Comparison of ENCODE assay signal across 30 cellular contexts in the genomic region with DNA sequence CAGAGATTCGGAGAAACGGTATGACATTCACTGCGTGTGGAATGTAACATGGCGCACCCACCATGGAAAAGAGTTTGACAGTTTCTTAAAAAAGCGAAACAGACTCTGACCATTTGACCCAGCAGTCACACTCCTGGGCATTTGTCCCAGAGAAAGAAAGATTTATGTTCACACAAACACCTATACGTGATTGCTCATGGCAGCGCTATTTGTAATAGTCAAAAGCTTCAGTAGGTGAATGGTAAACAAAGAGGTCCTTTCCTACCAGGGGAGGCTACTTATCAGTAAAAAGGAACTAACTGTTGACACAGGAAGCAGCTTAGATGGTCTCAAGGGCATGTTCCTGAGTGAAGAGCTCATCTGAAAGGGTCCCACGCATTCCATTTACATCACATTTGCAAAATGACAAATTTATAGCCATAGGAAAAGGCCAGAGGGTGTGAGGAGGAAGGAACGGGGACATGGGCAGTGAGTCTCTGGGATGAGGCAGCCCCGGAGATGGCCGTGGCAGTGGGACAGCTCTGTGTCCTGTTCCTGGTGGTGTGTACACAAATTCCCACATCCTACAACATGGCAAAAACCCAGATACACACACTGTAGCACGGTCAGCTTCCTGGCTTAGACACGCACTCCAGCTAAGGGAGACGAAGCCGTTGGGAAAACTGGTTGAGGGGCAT. TPM values are rescaled to one million over a fixed set of nuclear protein-coding genes. Genes with fewer than 3 reads are reported as not detected.
A peak's percentile ranks its signal among the peaks of the same experiment; 100 is the strongest.
DNase-seq lines count a peak whose midpoint lies in the region; ATAC-seq and TF ChIP-seq lines count a peak whose summit lies in the region.
"Had no signal": no experiment of that assay in that cellular context is flagged by ENCODE, and none has a peak within 500 bp of the region (broad histone marks: within the 10 kb centered on the region; RNA-seq: fewer than 3 reads in every experiment).

No MANE protein-coding gene starts in this region.

- peaks cover 7 to 15% (median 12%) of the 10 kb centered on the region in 10 experiments; a peak in 17 of 20 replicates for H3K4me1 ChIP-seq in BLaER1 treated with 17β-estradiol and CSF1 and Interleukin-3, amounts not matched to agents 10 nM and 100 nM
- H3K4me1 ChIP-seq in Panc1 (ENCODE audit: control insufficient read depth, insufficient read depth, low read length) (peaks cover 11% of the 10 kb centered on the region), neuronal stem cell (ENCODE audit: control insufficient read depth in 2 of 2, insufficient read depth in 1 of 2, low read depth in 1 of 2, low read length in 2 of 2) (peaks cover 0 to 7% of the 10 kb centered on the region in 2 donors)
- H3K4me1 ChIP-seq in naive thymus-derived CD4-positive, alpha-beta T cell (ENCODE audit: control insufficient read depth in 2 of 2, insufficient read depth in 2 of 2, low read length in 2 of 2): no peaks in the 10 kb centered on the region
- H3K4me1 ChIP-seq: breast epithelium had no signal

- H3K23ac ChIP-seq in neuronal stem cell (ENCODE audit: low read depth, low read length, poor library complexity): no peak overlapping the region

- no peaks in the 10 kb centered on the region for H3K4me1 Mint-ChIP-seq in activated T-cell treated with anti-CD3 and anti-CD28 coated beads, Interleukin-2, amount 50 U/mL, for 72 hours (ENCODE audit: low read depth)
- peaks cover 0 to 2% (median 0%) of the 10 kb centered on the region in 7 donors for H3K4me1 Mint-ChIP-seq in naive thymus-derived CD4-positive, alpha-beta T cell
- H3K4me1 Mint-ChIP-seq: activated naive CD4-positive, alpha-beta T cell treated with anti-CD3 and anti-CD28 coated beads, Interleukin-2, amount 50 U/mL, for 24 hours; stimulated activated effector memory CD8-positive, alpha-beta T cell treated with anti-CD3 and anti-CD28 coated beads, Interleukin-12 subunit alpha, Interleukin-12 subunit beta, amount 100 ng/mL, for 72 hours had no signal

- CTCF ChIA-PET in Panc1 (lab: Charles Lee): interaction anchor here (0.9 to 1.0 kb wide), 4 partner anchors 12 to 200 kb away, joined by 3 to 5 read pairs (median 4); no protein-coding TSS in a partner anchor
- CTCF ChIA-PET in naive thymus-derived CD4-positive, alpha-beta T cell (lab: Charles Lee): interaction anchor here (1.1 to 1.3 kb wide), 2 partner anchors 11 to 29 kb away, joined by 4 to 5 read pairs; no protein-coding TSS in a partner anchor

- no peak overlapping the region for H3K4me3 ChIP-seq in BLaER1 treated with 17β-estradiol and CSF1 and Interleukin-3, amounts not matched to agents 10 nM and 100 nM
- no peak overlapping the region for H3K4me3 ChIP-seq in Panc1 (ENCODE audit: low read depth in 2 of 2, low read length in 2 of 2)
- H3K4me3 ChIP-seq in neuronal stem cell (ENCODE audit: low read length in 2 of 2): no peak overlapping the region
- H3K4me3 ChIP-seq in naive thymus-derived CD4-positive, alpha-beta T cell (ENCODE audit: low read length): no peak overlapping the region
- H3K4me3 ChIP-seq: breast epithelium had no signal

- no peak overlapping the region for H2BK12ac ChIP-seq in neuronal stem cell (ENCODE audit: low read length)

- no peak overlapping the region for H3K14ac ChIP-seq in neuronal stem cell (ENCODE audit: low read length)

- H4K91ac ChIP-seq in neuronal stem cell (ENCODE audit: low read depth, low read length, poor library complexity): no peak overlapping the region

- no peak overlapping the region for H3K18ac ChIP-seq in neuronal stem cell (ENCODE audit: low read length)

- H3K4me3 Mint-ChIP-seq in activated T-cell treated with anti-CD3 and anti-CD28 coated beads, Interleukin-2, amount 50 U/mL, for 72 hours: no peak overlapping the region
- H3K4me3 Mint-ChIP-seq in naive thymus-derived CD4-positive, alpha-beta T cell: no peak overlapping the region
- H3K4me3 Mint-ChIP-seq: activated naive CD4-positive, alpha-beta T cell treated with anti-CD3 and anti-CD28 coated beads, Interleukin-2, amount 50 U/mL, for 24 hours; activated T-helper 1 cell treated with anti-CD3 and anti-CD28 coated beads, Interleukin-12 subunit alpha, Interleukin-12 subunit beta, Interleukin-2, Interleukin-4 antibody, amounts not matched to agents 30 ng/mL and 10 ng/mL and 1 ng/mL, durations not matched to agents 14 hours and 24 hours and 36 hours; stimulated activated effector memory CD8-positive, alpha-beta T cell treated with anti-CD3 and anti-CD28 coated beads, Interleukin-12 subunit alpha, Interleukin-12 subunit beta, amount 100 ng/mL, for 72 hours had no signal

- peaks cover 4 to 6% (median 5%) of the 10 kb centered on the region in 11 experiments; a peak in 17 of 22 replicates for H3K9me3 ChIP-seq in BLaER1 treated with 17β-estradiol and CSF1 and Interleukin-3, amounts not matched to agents 10 nM and 100 nM (replicated peaks in 1 of 11)
- H3K9me3 ChIP-seq in Panc1 (ENCODE audit: control insufficient read depth, insufficient read depth, low read depth, low read length): no peaks in the 10 kb centered on the region; the same call in 1 of the 2 replicates
- H3K9me3 ChIP-seq in neuronal stem cell (replicated peaks in 1 of 2; ENCODE audit: control insufficient read depth in 2 of 2, insufficient read depth in 1 of 2, low read depth in 1 of 2, low read length in 2 of 2): peaks cover 0 to 2% of the 10 kb centered on the region in 2 donors
- H3K9me3 ChIP-seq in naive thymus-derived CD4-positive, alpha-beta T cell (ENCODE audit: control insufficient read depth in 2 of 3, low read length in 3 of 3): no peaks in the 10 kb centered on the region
- H3K9me3 ChIP-seq: breast epithelium had no signal

- no CpG with 5 or more reads among the region's 15 CpGs for WGBS in neuronal stem cell (ENCODE audit: extremely low coverage in 2 of 2, insufficient read length in 2 of 2, insufficient replicate concordance in 1 of 2), 2 donors

- no peak overlapping the region for H3K27ac Mint-ChIP-seq in activated T-cell treated with anti-CD3 and anti-CD28 coated beads, Interleukin-2, amount 50 U/mL, for 72 hours
- peak overlapping the region in 1 of 9 donors; percentile 72 for H3K27ac Mint-ChIP-seq in naive thymus-derived CD4-positive, alpha-beta T cell
- H3K27ac Mint-ChIP-seq: activated naive CD4-positive, alpha-beta T cell treated with anti-CD3 and anti-CD28 coated beads, Interleukin-2, amount 50 U/mL, for 24 hours; activated T-helper 1 cell treated with anti-CD3 and anti-CD28 coated beads, Interleukin-12 subunit alpha, Interleukin-12 subunit beta, Interleukin-2, Interleukin-4 antibody, amounts not matched to agents 30 ng/mL and 10 ng/mL and 1 ng/mL, durations not matched to agents 14 hours and 24 hours and 36 hours; stimulated activated effector memory CD8-positive, alpha-beta T cell treated with anti-CD3 and anti-CD28 coated beads, Interleukin-12 subunit alpha, Interleukin-12 subunit beta, amount 100 ng/mL, for 72 hours had no signal

- no peak overlapping the region for H2BK15ac ChIP-seq in neuronal stem cell (ENCODE audit: low read length)

- no peaks in the 10 kb centered on the region for H3K27me3 Mint-ChIP-seq in activated T-cell treated with anti-CD3 and anti-CD28 coated beads, Interleukin-2, amount 50 U/mL, for 72 hours (ENCODE audit: low read depth)
- peaks cover 0 to 31% (median 9%) of the 10 kb centered on the region in 5 donors for H3K27me3 Mint-ChIP-seq in naive thymus-derived CD4-positive, alpha-beta T cell

- POLR2A ChIA-PET in Panc1 (lab: Charles Lee): interaction anchor here (0.6 kb wide), 1 partner anchor 51 kb away, joined by 3 read pairs; no protein-coding TSS in a partner anchor
- POLR2A ChIA-PET in naive thymus-derived CD4-positive, alpha-beta T cell (lab: Charles Lee): no interaction called here

- no peak overlapping the region for H3K4ac ChIP-seq in neuronal stem cell (ENCODE audit: low read length)

- H3K9me3 Mint-ChIP-seq in activated T-cell treated with anti-CD3 and anti-CD28 coated beads, Interleukin-2, amount 50 U/mL, for 72 hours: no peaks in the 10 kb centered on the region
- no peaks in the 10 kb centered on the region for H3K9me3 Mint-ChIP-seq in naive thymus-derived CD4-positive, alpha-beta T cell
- H3K9me3 Mint-ChIP-seq: activated naive CD4-positive, alpha-beta T cell treated with anti-CD3 and anti-CD28 coated beads, Interleukin-2, amount 50 U/mL, for 24 hours; activated T-helper 1 cell treated with anti-CD3 and anti-CD28 coated beads, Interleukin-12 subunit alpha, Interleukin-12 subunit beta, Interleukin-2, Interleukin-4 antibody, amounts not matched to agents 30 ng/mL and 10 ng/mL and 1 ng/mL, durations not matched to agents 14 hours and 24 hours and 36 hours; stimulated activated effector memory CD8-positive, alpha-beta T cell treated with anti-CD3 and anti-CD28 coated beads, Interleukin-12 subunit alpha, Interleukin-12 subunit beta, amount 100 ng/mL, for 72 hours had no signal

- H2AFZ ChIP-seq in neuronal stem cell (ENCODE audit: low read length): peak overlapping the region; percentile 15

- no peak overlapping the region for H2BK5ac ChIP-seq in neuronal stem cell (ENCODE audit: low read length)

- no peaks in the 10 kb centered on the region for H3K36me3 ChIP-seq in BLaER1 treated with 17β-estradiol and CSF1 and Interleukin-3, amounts not matched to agents 10 nM and 100 nM
- H3K36me3 ChIP-seq in Panc1 (ENCODE audit: control insufficient read depth, insufficient read depth, low read length): no peaks in the 10 kb centered on the region
- no peaks in the 10 kb centered on the region for H3K36me3 ChIP-seq in neuronal stem cell (replicated peaks in 1 of 2; ENCODE audit: control insufficient read depth in 2 of 2, insufficient read depth in 2 of 2, low read length in 2 of 2)
- H3K36me3 ChIP-seq in naive thymus-derived CD4-positive, alpha-beta T cell (ENCODE audit: control insufficient read depth in 2 of 3, insufficient read depth in 3 of 3, low read length in 3 of 3): no peaks in the 10 kb centered on the region
- H3K36me3 ChIP-seq: breast epithelium, WERI-Rb-1 had no signal

- TF ChIP-seq CTCF in Panc1 (IDR thresholded peaks at IDR 0.05): no peak

- H3K9ac ChIP-seq in BLaER1 treated with 17β-estradiol and CSF1 and Interleukin-3, amounts not matched to agents 10 nM and 100 nM: no peak overlapping the region
- no peak overlapping the region for H3K9ac ChIP-seq in neuronal stem cell (ENCODE audit: low read depth, low read length, poor library complexity)

- H3K79me1 ChIP-seq in neuronal stem cell (ENCODE audit: low read depth, low read length): no peaks in the 10 kb centered on the region

- H4K20me1 ChIP-seq in BLaER1 treated with 17β-estradiol and CSF1 and Interleukin-3, amounts not matched to agents 10 nM and 100 nM: no peaks in the 10 kb centered on the region

- no peak overlapping the region for H4K8ac ChIP-seq in neuronal stem cell (ENCODE audit: low read depth, low read length)

- peak overlapping the region; percentile 20 to 69 (median 57); a peak in 21 of 22 replicates for H3K4me2 ChIP-seq in BLaER1 treated with 17β-estradiol and CSF1 and Interleukin-3, amounts not matched to agents 10 nM and 100 nM
- no peak overlapping the region for H3K4me2 ChIP-seq in neuronal stem cell (ENCODE audit: insufficient read depth, low read length, poor library complexity, severe bottlenecking)

- H2AK5ac ChIP-seq in neuronal stem cell (ENCODE audit: low read depth, low read length): no peak overlapping the region

- H2BK120ac ChIP-seq in neuronal stem cell (ENCODE audit: low read depth, low read length): no peak overlapping the region

- H3K27me3 ChIP-seq in BLaER1 treated with 17β-estradiol and CSF1 and Interleukin-3, amounts not matched to agents 10 nM and 100 nM: no peaks in the 10 kb centered on the region
- no peaks in the 10 kb centered on the region for H3K27me3 ChIP-seq in Panc1 (ENCODE audit: control insufficient read depth, insufficient read depth, low read length)
- peaks cover 0 to 8% (median 0%) of the 10 kb centered on the region in 3 experiments for H3K27me3 ChIP-seq in neuronal stem cell (ENCODE audit: control insufficient read depth in 3 of 3, insufficient read depth in 3 of 3, low read depth in 1 of 3, low read length in 3 of 3)
- no peaks in the 10 kb centered on the region for H3K27me3 ChIP-seq in naive thymus-derived CD4-positive, alpha-beta T cell (ENCODE audit: control insufficient read depth in 2 of 2, insufficient read depth in 2 of 2, low read length in 2 of 2)

- H3K27ac ChIP-seq in BLaER1 treated with 17β-estradiol and CSF1 and Interleukin-3, amounts not matched to agents 10 nM and 100 nM: peak overlapping the region in 2 of 11 experiments; percentile 20 to 32; a peak in 1 of 22 replicates
- H3K27ac ChIP-seq in Panc1 (ENCODE audit: low read length) (peak overlapping the region; percentile 10), neuronal stem cell (replicated peaks; ENCODE audit: low read length) (no peak overlapping the region)
- no peak overlapping the region for H3K27ac ChIP-seq in naive thymus-derived CD4-positive, alpha-beta T cell (ENCODE audit: low read depth, low read length)
- H3K27ac ChIP-seq: breast epithelium, WERI-Rb-1 had no signal

- H3K36me3 Mint-ChIP-seq in activated T-cell treated with anti-CD3 and anti-CD28 coated beads, Interleukin-2, amount 50 U/mL, for 72 hours (ENCODE audit: insufficient read depth in 2 of 2): no peaks in the 10 kb centered on the region
- no peaks in the 10 kb centered on the region for H3K36me3 Mint-ChIP-seq in naive thymus-derived CD4-positive, alpha-beta T cell
- H3K36me3 Mint-ChIP-seq: activated naive CD4-positive, alpha-beta T cell treated with anti-CD3 and anti-CD28 coated beads, Interleukin-2, amount 50 U/mL, for 24 hours; stimulated activated effector memory CD8-positive, alpha-beta T cell treated with anti-CD3 and anti-CD28 coated beads, Interleukin-12 subunit alpha, Interleukin-12 subunit beta, amount 100 ng/mL, for 72 hours had no signal

- intact Hi-C loops in Panc1 (cut with micrococcal nuclease; ENCODE audit: unreplicated experiment): no loop called here
- intact Hi-C loops in naive thymus-derived CD4-positive, alpha-beta T cell (cut with micrococcal nuclease): no loop called here

- ATAC-seq in Panc1 (peak; percentile 58), left lobe of liver (peak; percentile 42)
- ATAC-seq in activated T-cell treated with anti-CD3 and anti-CD28 coated beads, Interleukin-2, amount 50 U/mL, for 72 hours (replicated peaks in 1 of 2): no peak
- ATAC-seq in naive thymus-derived CD4-positive, alpha-beta T cell: no peak
- ATAC-seq: stimulated activated effector memory CD8-positive, alpha-beta T cell treated with anti-CD3 and anti-CD28 coated beads, Interleukin-12 subunit alpha, Interleukin-12 subunit beta, amount 100 ng/mL, for 72 hours had no signal

- no TSS peak for BruUV-seq in Panc1 (replicated peaks; lab: Mats Ljungman, UMichigan)

- in situ Hi-C loops in Panc1 (cut with HindIII; ENCODE audit: low pct_unique_long_range_greater_than_20kb, low sequenced_read_pairs): no loop called here

- DNase-seq in Panc1 (ENCODE audit: low read depth, low spot score) (peak; percentile 18), left lobe of liver (ENCODE audit: low spot score) (peak; percentile 56), neuronal stem cell (ENCODE audit: low spot score) (no peak), NCI-H1105 treated with DMSO at 0.1 percent for 48 hours (lab: John Stamatoyannopoulos, UW) (no peak)
- DNase-seq in activated T-cell treated with anti-CD3 and anti-CD28 coated beads, Interleukin-2, amount 50 U/mL, for 72 hours: no peak
- no peak for DNase-seq in naive thymus-derived CD4-positive, alpha-beta T cell
- DNase-seq in stimulated activated CD4-positive, alpha-beta T cell treated with anti-CD3 and anti-CD28 coated beads, Interleukin-4, amount 100 ng/mL, for 1 hour: no peak
- DNase-seq: ACHN; activated CD4-positive, alpha-beta T cell treated with anti-CD3 and anti-CD28 coated beads, Interleukin-2, amount 50 U/mL, for 1 hour; amygdala; C1 segment of cervical spinal cord; DND-41; effector CD4-positive, alpha-beta T cell; erythroblast; mammary epithelial cell; NCI-H524 treated with DMSO at 0.1 percent for 48 hours; occipital lobe; retina; SIG-M5; stimulated activated CD4-positive, alpha-beta T cell treated with anti-CD3 and anti-CD28 coated beads, Interleukin-4, amount 100 ng/mL, for 24 hours; trophoblast cell; WERI-Rb-1 had no signal

RNA-seq across cellular contexts. Expression of a gene that starts 14.6 kb away (rescaled TPM):
- total RNA-seq in Panc1 (2021; ENCODE audit: unreplicated experiment) (not detected), left lobe of liver (1.4 TPM)
- not detected for polyA plus RNA-seq in Panc1 (2012; ENCODE audit: insufficient read length)
- not detected for polyA plus RNA-seq in neuronal stem cell (2013, experiment 1 of 2)
- not detected for polyA plus RNA-seq in neuronal stem cell (2013, experiment 2 of 2)
- not detected for total RNA-seq in activated T-cell treated with anti-CD3 and anti-CD28 coated beads, Interleukin-2, amount 50 U/mL, for 72 hours
- total RNA-seq in naive thymus-derived CD4-positive, alpha-beta T cell: not detected
- polyA plus RNA-seq in naive thymus-derived CD4-positive, alpha-beta T cell: not detected
- total RNA-seq: activated T-helper 1 cell treated with anti-CD3 and anti-CD28 coated beads, Interleukin-12 subunit alpha, Interleukin-12 subunit beta, Interleukin-2, Interleukin-4 antibody, amounts not matched to agents 30 ng/mL and 10 ng/mL and 1 ng/mL, durations not matched to agents 14 hours and 24 hours and 36 hours; breast epithelium; mammary epithelial cell; myocyte; occipital lobe; subcutaneous adipose tissue had no signal
- polyA plus RNA-seq: keratinocyte, mammary epithelial cell had no signal

RNA-seq across cellular contexts. Expression of a gene that starts 52.8 kb away (rescaled TPM):
- total RNA-seq in Panc1 (2021; ENCODE audit: unreplicated experiment) (not detected), left lobe of liver (not detected)
- polyA plus RNA-seq in Panc1 (2012; ENCODE audit: insufficient read length): not detected
- polyA plus RNA-seq in neuronal stem cell (2013, experiment 1 of 2): not detected
- not detected for polyA plus RNA-seq in neuronal stem cell (2013, experiment 2 of 2)
- not detected for total RNA-seq in activated T-cell treated with anti-CD3 and anti-CD28 coated beads, Interleukin-2, amount 50 U/mL, for 72 hours
- not detected for total RNA-seq in naive thymus-derived CD4-positive, alpha-beta T cell
- not detected for polyA plus RNA-seq in naive thymus-derived CD4-positive, alpha-beta T cell
- total RNA-seq: activated T-helper 1 cell treated with anti-CD3 and anti-CD28 coated beads, Interleukin-12 subunit alpha, Interleukin-12 subunit beta, Interleukin-2, Interleukin-4 antibody, amounts not matched to agents 30 ng/mL and 10 ng/mL and 1 ng/mL, durations not matched to agents 14 hours and 24 hours and 36 hours; breast epithelium; mammary epithelial cell; myocyte; occipital lobe; subcutaneous adipose tissue had no signal
- polyA plus RNA-seq: keratinocyte, mammary epithelial cell had no signal

Comparison
In these comparisons a context has a peak if more than half of its experiments do, and no peak if none do; other contexts are left out.
1. ATAC-seq: peak in Panc1 (single experiment) and left lobe of liver (single experiment); none in activated T-cell treated with anti-CD3 and anti-CD28 coated beads, Interleukin-2, amount 50 U/mL, for 72 hours (0 of 2) and naive thymus-derived CD4-positive, alpha-beta T cell (single experiment).
2. DNase-seq: peak in Panc1 (single experiment) and left lobe of liver (single experiment); none in neuronal stem cell (single experiment), NCI-H1105 treated with DMSO at 0.1 percent for 48 hours (single experiment), activated T-cell treated with anti-CD3 and anti-CD28 coated beads, Interleukin-2, amount 50 U/mL, for 72 hours (0 of 2), naive thymus-derived CD4-positive, alpha-beta T cell (0 of 9) and stimulated activated CD4-positive, alpha-beta T cell treated with anti-CD3 and anti-CD28 coated beads, Interleukin-4, amount 100 ng/mL, for 1 hour (single experiment).